9 cellular contexts compared by ENCODE assay signal in the genomic region with DNA sequence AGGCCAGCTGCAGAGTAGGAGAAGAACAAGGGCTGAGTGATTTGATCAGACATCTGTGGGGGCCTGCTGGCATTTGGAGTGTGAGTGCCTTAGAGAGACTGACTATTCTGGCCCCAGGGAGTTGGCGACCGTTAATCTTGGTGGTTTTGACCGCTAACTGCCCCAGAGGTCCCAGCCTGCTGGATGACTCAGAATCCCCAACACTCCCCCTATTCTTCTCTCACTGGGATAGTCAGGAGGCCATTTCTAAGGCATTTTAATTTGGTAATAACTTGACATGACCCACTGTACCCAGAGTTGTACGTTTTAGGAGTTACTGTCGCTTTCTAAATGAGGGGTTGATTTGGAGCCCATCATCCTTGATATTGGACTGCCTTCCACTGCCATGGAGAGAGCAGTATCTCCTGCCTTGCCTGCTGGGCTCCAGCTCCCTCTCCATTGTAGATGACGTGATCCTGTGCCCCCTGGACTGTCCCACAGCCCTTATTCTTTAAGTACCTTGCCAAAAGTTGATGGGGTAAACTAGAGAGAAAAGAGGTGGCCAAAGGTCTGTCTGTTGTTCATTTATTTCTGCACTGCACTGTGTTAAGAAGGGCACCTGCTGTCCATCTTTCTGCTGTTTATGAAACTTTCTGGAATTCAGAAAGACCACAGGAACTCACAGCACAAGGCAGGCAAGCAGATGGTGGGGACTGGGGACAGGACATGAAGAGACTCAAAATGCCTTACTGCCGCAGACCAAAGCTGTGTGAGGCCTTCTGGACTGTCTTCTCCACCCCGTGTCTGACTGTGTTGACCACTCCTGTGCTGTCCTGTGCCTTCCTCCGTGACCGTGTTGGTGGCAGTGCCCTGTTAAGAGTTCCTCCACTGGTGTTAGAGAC.
A peak's percentile ranks its signal among the peaks of the same experiment; 100 is the strongest.
DNase-seq lines count a peak whose midpoint lies in the region; ATAC-seq and TF ChIP-seq lines count a peak whose summit lies in the region.
"Had no signal": no experiment of that assay in that cellular context is flagged by ENCODE, and none has a peak within 500 bp of the region (broad histone marks: within the 10 kb centered on the region; RNA-seq: fewer than 3 reads in every experiment).

No MANE protein-coding gene starts in this region.

- H3K4me1 Mint-ChIP-seq in activated naive CD4-positive, alpha-beta T cell treated with anti-CD3 and anti-CD28 coated beads, Interleukin-2, amount 50 U/mL, for 24 hours, result peaks cover 50% of the 10 kb centered on the region
- peaks cover 56% of the 10 kb centered on the region for H3K4me1 Mint-ChIP-seq in stimulated activated effector memory CD8-positive, alpha-beta T cell treated with anti-CD3 and anti-CD28 coated beads, Interleukin-12 subunit alpha, Interleukin-12 subunit beta, amount 100 ng/mL, for 72 hours

- H3K9me3 Mint-ChIP-seq in activated naive CD4-positive, alpha-beta T cell treated with anti-CD3 and anti-CD28 coated beads, Interleukin-2, amount 50 U/mL, for 24 hours, result no peaks in the 10 kb centered on the region
- no peaks in the 10 kb centered on the region for H3K9me3 Mint-ChIP-seq in stimulated activated effector memory CD8-positive, alpha-beta T cell treated with anti-CD3 and anti-CD28 coated beads, Interleukin-12 subunit alpha, Interleukin-12 subunit beta, amount 100 ng/mL, for 72 hours

- no peaks in the 10 kb centered on the region for H3K27me3 Mint-ChIP-seq in activated naive CD4-positive, alpha-beta T cell treated with anti-CD3 and anti-CD28 coated beads, Interleukin-2, amount 50 U/mL, for 24 hours

- no peak for TF ChIP-seq CTCF in fibroblast of pulmonary artery (IDR thresholded peaks at IDR 0.05; ENCODE audit: low read length, missing control alignments)

- DNase-seq in activated naive CD4-positive, alpha-beta T cell (lab: John Stamatoyannopoulos, UW), result no peak
- DNase-seq in fibroblast of pulmonary artery (ENCODE audit: low read depth), result peak; percentile 85
- DNase-seq in stimulated activated effector memory CD8-positive, alpha-beta T cell treated with anti-CD3 and anti-CD28 coated beads, Interleukin-12 subunit alpha, Interleukin-12 subunit beta, amount 100 ng/mL, for 72 hours (ENCODE audit: low spot score in 2 of 2), result no peak
- no peak for DNase-seq in SW 1271 (lab: John Stamatoyannopoulos, UW)
- DNase-seq in NCI-H146 treated with DMSO at 0.1 percent for 48 hours (lab: John Stamatoyannopoulos, UW; ENCODE audit: unreplicated experiment), result no peak
- no peak for DNase-seq in activated CD4-positive, CD25-positive, alpha-beta regulatory T cell treated with anti-CD3 and anti-CD28 coated beads, Interleukin-2, amount 50 U/mL, for 72 hours

- peak; percentile 90 for ATAC-seq in SK-N-SH treated with all-trans-retinoic acid at 6 μM for 48 hours
- no peak for ATAC-seq in stimulated activated effector memory CD8-positive, alpha-beta T cell treated with anti-CD3 and anti-CD28 coated beads, Interleukin-12 subunit alpha, Interleukin-12 subunit beta, amount 100 ng/mL, for 72 hours

- H3K36me3 Mint-ChIP-seq in activated naive CD4-positive, alpha-beta T cell treated with anti-CD3 and anti-CD28 coated beads, Interleukin-2, amount 50 U/mL, for 24 hours, result peaks cover 20% of the 10 kb centered on the region
- H3K36me3 Mint-ChIP-seq in stimulated activated effector memory CD8-positive, alpha-beta T cell treated with anti-CD3 and anti-CD28 coated beads, Interleukin-12 subunit alpha, Interleukin-12 subunit beta, amount 100 ng/mL, for 72 hours, result peaks cover 6% of the 10 kb centered on the region

- H3K27ac Mint-ChIP-seq in activated naive CD4-positive, alpha-beta T cell treated with anti-CD3 and anti-CD28 coated beads, Interleukin-2, amount 50 U/mL, for 24 hours, result peak overlapping the region; percentile 18
- H3K27ac Mint-ChIP-seq in stimulated activated effector memory CD8-positive, alpha-beta T cell treated with anti-CD3 and anti-CD28 coated beads, Interleukin-12 subunit alpha, Interleukin-12 subunit beta, amount 100 ng/mL, for 72 hours, result peak overlapping the region; percentile 83

- no peak overlapping the region for H3K4me3 ChIP-seq in fibroblast of pulmonary artery (replicated peaks; ENCODE audit: low read depth, low read length)
- H3K4me3 ChIP-seq: cardiac muscle cell had no signal

- H3K4me3 Mint-ChIP-seq in activated naive CD4-positive, alpha-beta T cell treated with anti-CD3 and anti-CD28 coated beads, Interleukin-2, amount 50 U/mL, for 24 hours, result no peak overlapping the region
- no peak overlapping the region for H3K4me3 Mint-ChIP-seq in stimulated activated effector memory CD8-positive, alpha-beta T cell treated with anti-CD3 and anti-CD28 coated beads, Interleukin-12 subunit alpha, Interleukin-12 subunit beta, amount 100 ng/mL, for 72 hours

TF ChIP-seq in SK-N-SH treated with all-trans-retinoic acid at 6 μM for 48 hours, 23 proteins besides CTCF, POLR2A, EP300 and RAD21 (continues in another document):
- TF ChIP-seq ZNF565 (CRISPR knock-in tag; conservative IDR thresholded peaks at IDR 0.05; ENCODE audit: low read depth) (no peak), TCF4 (CRISPR knock-in tag; IDR thresholded peaks at IDR 0.05; ENCODE audit: borderline replicate concordance) (peak; percentile 9; the same call in 1 of the 2 replicates), ISL1 (CRISPR knock-in tag; IDR thresholded peaks at IDR 0.05) (peak; percentile 23; the same call in 1 of the 2 replicates), ESRRG (CRISPR knock-in tag; IDR thresholded peaks at IDR 0.05) (no peak), CSDC2 (CRISPR knock-in tag; IDR thresholded peaks at IDR 0.05) (no peak), ZFP30 (CRISPR knock-in tag; IDR thresholded peaks at IDR 0.05) (no peak), TOX (CRISPR knock-in tag; IDR thresholded peaks at IDR 0.05; ENCODE audit: borderline replicate concordance) (no peak), ZFP3 (CRISPR knock-in tag; IDR thresholded peaks at IDR 0.05) (no peak), GLIS3 (CRISPR knock-in tag; IDR thresholded peaks at IDR 0.05) (no peak), ZNF8 (CRISPR knock-in tag; IDR thresholded peaks at IDR 0.05) (no peak)
- TF ChIP-seq, protein P1, sequence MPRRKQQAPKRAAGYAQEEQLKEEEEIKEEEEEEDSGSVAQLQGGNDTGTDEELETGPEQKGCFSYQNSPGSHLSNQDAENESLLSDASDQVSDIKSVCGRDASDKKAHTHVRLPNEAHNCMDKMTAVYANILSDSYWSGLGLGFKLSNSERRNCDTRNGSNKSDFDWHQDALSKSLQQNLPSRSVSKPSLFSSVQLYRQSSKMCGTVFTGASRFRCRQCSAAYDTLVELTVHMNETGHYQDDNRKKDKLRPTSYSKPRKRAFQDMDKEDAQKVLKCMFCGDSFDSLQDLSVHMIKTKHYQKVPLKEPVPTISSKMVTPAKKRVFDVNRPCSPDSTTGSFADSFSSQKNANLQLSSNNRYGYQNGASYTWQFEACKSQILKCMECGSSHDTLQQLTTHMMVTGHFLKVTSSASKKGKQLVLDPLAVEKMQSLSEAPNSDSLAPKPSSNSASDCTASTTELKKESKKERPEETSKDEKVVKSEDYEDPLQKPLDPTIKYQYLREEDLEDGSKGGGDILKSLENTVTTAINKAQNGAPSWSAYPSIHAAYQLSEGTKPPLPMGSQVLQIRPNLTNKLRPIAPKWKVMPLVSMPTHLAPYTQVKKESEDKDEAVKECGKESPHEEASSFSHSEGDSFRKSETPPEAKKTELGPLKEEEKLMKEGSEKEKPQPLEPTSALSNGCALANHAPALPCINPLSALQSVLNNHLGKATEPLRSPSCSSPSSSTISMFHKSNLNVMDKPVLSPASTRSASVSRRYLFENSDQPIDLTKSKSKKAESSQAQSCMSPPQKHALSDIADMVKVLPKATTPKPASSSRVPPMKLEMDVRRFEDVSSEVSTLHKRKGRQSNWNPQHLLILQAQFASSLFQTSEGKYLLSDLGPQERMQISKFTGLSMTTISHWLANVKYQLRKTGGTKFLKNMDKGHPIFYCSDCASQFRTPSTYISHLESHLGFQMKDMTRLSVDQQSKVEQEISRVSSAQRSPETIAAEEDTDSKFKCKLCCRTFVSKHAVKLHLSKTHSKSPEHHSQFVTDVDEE (CRISPR knock-in tag; IDR thresholded peaks at IDR 0.05), result no peak
- TF ChIP-seq, protein P2, sequence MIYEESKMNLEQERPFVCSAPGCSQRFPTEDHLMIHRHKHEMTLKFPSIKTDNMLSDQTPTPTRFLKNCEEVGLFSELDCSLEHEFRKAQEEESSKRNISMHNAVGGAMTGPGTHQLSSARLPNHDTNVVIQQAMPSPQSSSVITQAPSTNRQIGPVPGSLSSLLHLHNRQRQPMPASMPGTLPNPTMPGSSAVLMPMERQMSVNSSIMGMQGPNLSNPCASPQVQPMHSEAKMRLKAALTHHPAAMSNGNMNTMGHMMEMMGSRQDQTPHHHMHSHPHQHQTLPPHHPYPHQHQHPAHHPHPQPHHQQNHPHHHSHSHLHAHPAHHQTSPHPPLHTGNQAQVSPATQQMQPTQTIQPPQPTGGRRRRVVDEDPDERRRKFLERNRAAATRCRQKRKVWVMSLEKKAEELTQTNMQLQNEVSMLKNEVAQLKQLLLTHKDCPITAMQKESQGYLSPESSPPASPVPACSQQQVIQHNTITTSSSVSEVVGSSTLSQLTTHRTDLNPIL (CRISPR knock-in tag; IDR thresholded peaks at IDR 0.05; ENCODE audit: low read depth), result no peak
- TF ChIP-seq, protein P3, sequence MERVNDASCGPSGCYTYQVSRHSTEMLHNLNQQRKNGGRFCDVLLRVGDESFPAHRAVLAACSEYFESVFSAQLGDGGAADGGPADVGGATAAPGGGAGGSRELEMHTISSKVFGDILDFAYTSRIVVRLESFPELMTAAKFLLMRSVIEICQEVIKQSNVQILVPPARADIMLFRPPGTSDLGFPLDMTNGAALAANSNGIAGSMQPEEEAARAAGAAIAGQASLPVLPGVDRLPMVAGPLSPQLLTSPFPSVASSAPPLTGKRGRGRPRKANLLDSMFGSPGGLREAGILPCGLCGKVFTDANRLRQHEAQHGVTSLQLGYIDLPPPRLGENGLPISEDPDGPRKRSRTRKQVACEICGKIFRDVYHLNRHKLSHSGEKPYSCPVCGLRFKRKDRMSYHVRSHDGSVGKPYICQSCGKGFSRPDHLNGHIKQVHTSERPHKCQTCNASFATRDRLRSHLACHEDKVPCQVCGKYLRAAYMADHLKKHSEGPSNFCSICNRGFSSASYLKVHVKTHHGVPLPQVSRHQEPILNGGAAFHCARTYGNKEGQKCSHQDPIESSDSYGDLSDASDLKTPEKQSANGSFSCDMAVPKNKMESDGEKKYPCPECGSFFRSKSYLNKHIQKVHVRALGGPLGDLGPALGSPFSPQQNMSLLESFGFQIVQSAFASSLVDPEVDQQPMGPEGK (CRISPR knock-in tag; IDR thresholded peaks at IDR 0.05; ENCODE audit: borderline replicate concordance), result no peak; the same call in 1 of the 2 replicates
